In genomic region chr11:14573539-14574057, GRCh38 we compare ENCODE assay signal across 7 cellular contexts. TPM values are rescaled to one million over a fixed set of nuclear protein-coding genes. Genes with fewer than 3 reads are reported as not detected.
DNase-seq lines count a peak whose midpoint lies in the region; ATAC-seq, FAIRE-seq and TF ChIP-seq lines count a peak whose summit lies in the region.
"Not testable (repeated sequence)": the region's sequence is repeated elsewhere in the genome, so short reads cannot be mapped to it uniquely, and the experiment has no call there.

No MANE protein-coding gene starts in this region.

- H3K4me3 Mint-ChIP-seq in CD4-positive, alpha-beta memory T cell, result peak overlapping the region in 1 of 8 donors; percentile 52
- H3K4me3 Mint-ChIP-seq in T-helper 2 cell treated with Interferon-gamma antibody and Interleukin-4, amounts not matched to agents 5 μg/mL and 100 μg/mL, for 36 hours; immature natural killer cell; natural killer cell; stimulated activated memory B cell treated with anti-CD40 and anti-IgM and Interleukin-4, amounts not matched to agents 10 μg/mL and 1 μg/mL and 100 μg/mL, for 72 hours: not testable (repeated sequence)

- H4K20me1 ChIP-seq in K562 (replicated peaks; ENCODE audit: control insufficient read depth, insufficient read depth, low read length), result not testable (repeated sequence)

- TF ChIP-seq CTCF in K562 (IDR thresholded peaks at IDR 0.05 in 2 of 3, conservative IDR thresholded peaks at IDR 0.05 in 1 of 3; ENCODE audit: insufficient read depth in 2 of 3, low read depth in 1 of 3, low read length in 3 of 3); right lobe of liver (IDR thresholded peaks at IDR 0.05); natural killer cell (IDR thresholded peaks at IDR 0.05): not testable (repeated sequence)

- H3K27ac ChIP-seq in CD4-positive, alpha-beta memory T cell (ENCODE audit: low read depth, low read length); K562 (ENCODE audit: extremely low read depth, low read depth, low read length): not testable (repeated sequence)
- peak overlapping the region in 2 of 3 donors; percentile 30 to 36 for H3K27ac ChIP-seq in right lobe of liver

- H3K4me1 ChIP-seq in CD4-positive, alpha-beta memory T cell (ENCODE audit: insufficient read depth, low read length), result peaks cover 40% of the 10 kb centered on the region
- not testable (repeated sequence) for H3K4me1 ChIP-seq in K562 (replicated peaks in 1 of 2; ENCODE audit: control insufficient read depth in 2 of 2, insufficient read depth in 2 of 2, low read length in 2 of 2)
- H3K4me1 ChIP-seq in right lobe of liver, result peaks cover 0 to 18% (median 8%) of the 10 kb centered on the region in 4 donors

- not testable (repeated sequence) for H3K4me2 ChIP-seq in K562 (ENCODE audit: insufficient read depth, low read length)

- H3K9me3 Mint-ChIP-seq in CD4-positive, alpha-beta memory T cell, result peaks cover 2 to 70% (median 61%) of the 10 kb centered on the region in 8 donors
- peaks cover 60% of the 10 kb centered on the region for H3K9me3 Mint-ChIP-seq in T-helper 2 cell treated with Interferon-gamma antibody and Interleukin-4, amounts not matched to agents 5 μg/mL and 100 μg/mL, for 36 hours
- H3K9me3 Mint-ChIP-seq in immature natural killer cell, result peaks cover 5 to 48% (median 28%) of the 10 kb centered on the region in 6 donors
- not testable (repeated sequence) for H3K9me3 Mint-ChIP-seq in natural killer cell; stimulated activated memory B cell treated with anti-CD40 and anti-IgM and Interleukin-4, amounts not matched to agents 10 μg/mL and 1 μg/mL and 100 μg/mL, for 72 hours

- TF ChIP-seq RAD21 in K562 (CRISPR knock-in tag; conservative IDR thresholded peaks at IDR 0.05 in 1 of 2, IDR thresholded peaks at IDR 0.05 in 1 of 2), result not testable (repeated sequence)

- in situ Hi-C loops in K562 (cut with MboI), result not testable (repeated sequence)

- not testable (repeated sequence) for H3K27me3 Mint-ChIP-seq in CD4-positive, alpha-beta memory T cell; T-helper 2 cell treated with Interferon-gamma antibody and Interleukin-4, amounts not matched to agents 5 μg/mL and 100 μg/mL, for 36 hours (ENCODE audit: low read depth); natural killer cell (ENCODE audit: low read depth in 2 of 2); stimulated activated memory B cell treated with anti-CD40 and anti-IgM and Interleukin-4, amounts not matched to agents 10 μg/mL and 1 μg/mL and 100 μg/mL, for 72 hours
- peaks cover 7 to 13% (median 9%) of the 10 kb centered on the region in 3 donors for H3K27me3 Mint-ChIP-seq in immature natural killer cell (ENCODE audit: low read depth in 3 of 3)

- WGBS in K562 (ENCODE audit: insufficient coverage, low coverage, missing lambda C conversion rate), result 47% methylated on average over 3 of the region's 3 CpGs
- WGBS in right lobe of liver (ENCODE audit: insufficient coverage, low coverage, low lambda C conversion rate, missing lambda C conversion rate), result 23% methylated on average over 3 of the region's 3 CpGs

- H3K9me1 ChIP-seq in K562 (ENCODE audit: control insufficient read depth, insufficient read depth, low read length), result not testable (repeated sequence)

- FAIRE-seq in K562 (lab: Jason Lieb, UNC), result not testable (repeated sequence)

- not testable (repeated sequence) for DNase-seq in CD4-positive, alpha-beta memory T cell; T-helper 2 cell treated with Interferon-gamma antibody and Interleukin-4, amounts not matched to agents 5 μg/mL and 100 μg/mL, for 36 hours (ENCODE audit: low spot score); K562 (ENCODE audit: extremely low read depth in 1 of 4, low spot score in 3 of 4); immature natural killer cell; right lobe of liver; natural killer cell

- H3K36me3 Mint-ChIP-seq in CD4-positive, alpha-beta memory T cell, result peaks cover 52 to 56% of the 10 kb centered on the region in 2 donors
- H3K36me3 Mint-ChIP-seq in T-helper 2 cell treated with Interferon-gamma antibody and Interleukin-4, amounts not matched to agents 5 μg/mL and 100 μg/mL, for 36 hours (ENCODE audit: low read depth), result peaks cover 91% of the 10 kb centered on the region
- peaks cover 28 to 34% (median 33%) of the 10 kb centered on the region in 3 donors for H3K36me3 Mint-ChIP-seq in immature natural killer cell
- peaks cover 25% of the 10 kb centered on the region for H3K36me3 Mint-ChIP-seq in natural killer cell
- not testable (repeated sequence) for H3K36me3 Mint-ChIP-seq in stimulated activated memory B cell treated with anti-CD40 and anti-IgM and Interleukin-4, amounts not matched to agents 10 μg/mL and 1 μg/mL and 100 μg/mL, for 72 hours

- not testable (repeated sequence) for H3K36me3 ChIP-seq in CD4-positive, alpha-beta memory T cell (ENCODE audit: insufficient read depth, low read length); right lobe of liver
- H3K36me3 ChIP-seq in K562 (ENCODE audit: control insufficient read depth, insufficient read depth, low read length), result peaks cover 20% of the 10 kb centered on the region; the same call in 2 of the 3 replicates

- CTCF ChIA-PET in CD4-positive, alpha-beta memory T cell (lab: Charles Lee; ENCODE audit: partially characterized antibody); K562 (lab: Yijun Ruan, JAX; ENCODE audit: low intra/inter-chr PET ratio): not testable (repeated sequence)

- BruUV-seq in K562 (replicated peaks; lab: Mats Ljungman, UMichigan), result not testable (repeated sequence)

- H3K27me3 ChIP-seq in CD4-positive, alpha-beta memory T cell (ENCODE audit: insufficient read depth, low read length); K562 (ENCODE audit: control insufficient read depth in 2 of 2, insufficient read depth in 2 of 2, low read length in 2 of 2); right lobe of liver: not testable (repeated sequence)

- H3K9me3 ChIP-seq in CD4-positive, alpha-beta memory T cell (ENCODE audit: control insufficient read depth in 1 of 2, low read length in 2 of 2); right lobe of liver: not testable (repeated sequence)
- peaks cover 11% of the 10 kb centered on the region for H3K9me3 ChIP-seq in K562 (replicated peaks; ENCODE audit: control insufficient read depth, insufficient read depth, low read depth, low read length)

- not testable (repeated sequence) for H3K4me3 ChIP-seq in CD4-positive, alpha-beta memory T cell (ENCODE audit: low read length in 2 of 2); K562; right lobe of liver

- H3K4me1 Mint-ChIP-seq in CD4-positive, alpha-beta memory T cell, result peaks cover 34 to 62% (median 44%) of the 10 kb centered on the region in 4 donors
- peaks cover 42% of the 10 kb centered on the region for H3K4me1 Mint-ChIP-seq in T-helper 2 cell treated with Interferon-gamma antibody and Interleukin-4, amounts not matched to agents 5 μg/mL and 100 μg/mL, for 36 hours (ENCODE audit: low read depth)
- H3K4me1 Mint-ChIP-seq in immature natural killer cell (peaks cover 43 to 45% of the 10 kb centered on the region in 2 donors), natural killer cell (peaks cover 36 to 40% of the 10 kb centered on the region in 2 donors)
- not testable (repeated sequence) for H3K4me1 Mint-ChIP-seq in stimulated activated memory B cell treated with anti-CD40 and anti-IgM and Interleukin-4, amounts not matched to agents 10 μg/mL and 1 μg/mL and 100 μg/mL, for 72 hours

- TF ChIP-seq POLR2A in K562 (conservative IDR thresholded peaks at IDR 0.05); right lobe of liver (IDR thresholded peaks at IDR 0.05): not testable (repeated sequence)

- POLR2A ChIA-PET in CD4-positive, alpha-beta memory T cell (lab: Charles Lee; ENCODE audit: partially characterized antibody), result not testable (repeated sequence)
- POLR2A ChIA-PET in K562 (lab: Yijun Ruan, JAX), result interaction anchor here (1.1 kb wide), 1 partner anchor 8 kb away, joined by 3 read pairs; no protein-coding TSS in a partner anchor

- H3K79me2 ChIP-seq in K562 (ENCODE audit: control insufficient read depth, insufficient read depth, low read length), result not testable (repeated sequence)

- not testable (repeated sequence) for H3K9ac ChIP-seq in K562 (ENCODE audit: insufficient read depth in 1 of 2, low read depth in 2 of 2, low read length in 2 of 2)

- H2AFZ ChIP-seq in K562 (ENCODE audit: low read depth, low read length), result not testable (repeated sequence)

- ATAC-seq in K562; natural killer cell; stimulated activated memory B cell treated with anti-CD40 and anti-IgM and Interleukin-4, amounts not matched to agents 10 μg/mL and 1 μg/mL and 100 μg/mL, for 72 hours: not testable (repeated sequence)
- ATAC-seq in right lobe of liver, result peak; percentile 45 to 69 (median 60)

- intact Hi-C loops in CD4-positive, alpha-beta memory T cell (cut with micrococcal nuclease); K562 (cut with micrococcal nuclease); right lobe of liver (cut with DNase I); natural killer cell (cut with micrococcal nuclease): not testable (repeated sequence)

- H3K27ac Mint-ChIP-seq in CD4-positive, alpha-beta memory T cell, result peak overlapping the region in 4 of 7 donors; percentile 16 to 80 (median 43)
- peak overlapping the region; percentile 26 for H3K27ac Mint-ChIP-seq in T-helper 2 cell treated with Interferon-gamma antibody and Interleukin-4, amounts not matched to agents 5 μg/mL and 100 μg/mL, for 36 hours
- H3K27ac Mint-ChIP-seq in immature natural killer cell (peak overlapping the region in 5 of 6 donors; percentile 19 to 88 (median 70)), natural killer cell (peak overlapping the region; percentile 59 to 72)
- peak overlapping the region; percentile 27 for H3K27ac Mint-ChIP-seq in stimulated activated memory B cell treated with anti-CD40 and anti-IgM and Interleukin-4, amounts not matched to agents 10 μg/mL and 1 μg/mL and 100 μg/mL, for 72 hours

- not testable (repeated sequence) for TF ChIP-seq EP300 in K562 (IDR thresholded peaks at IDR 0.05; ENCODE audit: low read length)

RNA-seq across cellular contexts. Expression of gene PSMA1, which starts 53.4 kb away (rescaled TPM):
- total RNA-seq in CD4-positive, alpha-beta memory T cell, result 100 to 1,000 TPM in 1 of 2 experiments, 10 to 100 TPM in 1; 95.8 to 105 TPM
- polyA plus RNA-seq in CD4-positive, alpha-beta memory T cell, result 100 to 1,000 TPM; 157 to 243 TPM
- total RNA-seq in K562 (2011; cell fraction: chromatin; rRNA removed; ENCODE audit: low replicate concordance), result 169 and 321 TPM in 2 replicates
- total RNA-seq in K562 (2011; cell fraction: nucleolus; rRNA removed), result 117 and 149 TPM in 2 replicates
- 172 and 211 TPM in 2 replicates for total RNA-seq in K562 (2011; cell fraction: nucleoplasm; rRNA removed)
- total RNA-seq in K562 (2014; rRNA removed), result 281 and 317 TPM in 2 replicates
- total RNA-seq in K562 (2014; rRNA removed; fragmentation: Illumina TruSeq; extraction: Trizol), result 424 and 473 TPM in 2 replicates
- 379 and 441 TPM in 2 replicates for total RNA-seq in K562 (2015; rRNA removed; fragmentation: Illumina TruSeq; extraction: Trizol)
- total RNA-seq in K562 (2021), result 284 and 295 TPM in 2 replicates
- 374 and 470 TPM in 2 replicates for polyA plus RNA-seq in K562 (2011; rRNA removed)
- polyA plus RNA-seq in K562 (2011; cell fraction: cytosol; rRNA removed), result 169 and 312 TPM in 2 replicates
- 253 and 345 TPM in 2 replicates for polyA plus RNA-seq in K562 (2011; cell fraction: nucleus; rRNA removed)
- polyA plus RNA-seq in K562 (2012), result 377 and 384 TPM in 2 replicates
- 254 and 283 TPM in 2 replicates for polyA plus RNA-seq in K562 (2014; fragmentation: Illumina TruSeq; extraction: Trizol)
- 1,000 to 10,000 TPM in 1 of 2 experiments, 100 to 1,000 TPM in 1; 820 to 1,007 TPM for polyA plus RNA-seq in K562 (2014; fragmentation: Nextera tagmentation; extraction: Ambion mirVana)
- 336 and 338 TPM in 2 replicates for polyA plus RNA-seq in K562 (2014; rRNA removed)
- 379 and 387 TPM in 2 replicates for polyA minus RNA-seq in K562 (2011; rRNA and poly(A)+ RNA removed)
- 127 and 156 TPM in 2 replicates for polyA minus RNA-seq in K562 (2011; cell fraction: cytosol; rRNA and poly(A)+ RNA removed)
- polyA minus RNA-seq in K562 (2011; cell fraction: nucleus; rRNA and poly(A)+ RNA removed), result 110 and 145 TPM in 2 replicates
- 100 to 1,000 TPM; 181 to 440 (median 187) TPM for polyA plus RNA-seq in immature natural killer cell
- total RNA-seq in right lobe of liver, result 10 to 100 TPM; 69.4 to 95.1 (median 90.7) TPM
- total RNA-seq in natural killer cell, result 100 to 1,000 TPM; 143 to 176 (median 155) TPM
